In genomic region chr4:124445071-124445470, GRCh38 we compare ENCODE assay signal across 21 cellular contexts.
DNase-seq lines count a peak whose midpoint lies in the region; ATAC-seq, FAIRE-seq and TF ChIP-seq lines count a peak whose summit lies in the region.
"Had no signal": no experiment of that assay in that cellular context is flagged by ENCODE, and none has a peak within 500 bp of the region (broad histone marks: within the 10 kb centered on the region; RNA-seq: fewer than 3 reads in every experiment).

No MANE protein-coding gene starts in this region.

- no TSS peak for BruUV-seq in IMR-90 (replicated peaks; lab: Mats Ljungman, UMichigan)

- H2BK20ac ChIP-seq in IMR-90 (ENCODE audit: low read depth, low read length) (no peak overlapping the region), H1 (ENCODE audit: low read length) (no peak overlapping the region)

- no peak overlapping the region for H4K8ac ChIP-seq in IMR-90 (ENCODE audit: low read depth in 2 of 2, low read length in 2 of 2)
- H4K8ac ChIP-seq in H1 (ENCODE audit: extremely low read depth, insufficient read depth, low read length), result no peak overlapping the region

- H3K18ac ChIP-seq in IMR-90 (ENCODE audit: low read depth, low read length) (no peak overlapping the region), H1 (ENCODE audit: extremely low read depth, low read length) (no peak overlapping the region; the same call in 1 of the 2 replicates)

- dilution Hi-C loops in IMR-90 (cut with HindIII; ENCODE audit: low sequenced_read_pairs, unreplicated experiment), result no loop called here

- no peaks in the 10 kb centered on the region for H3K79me1 ChIP-seq in IMR-90 (ENCODE audit: low read depth in 1 of 2, low read length in 2 of 2)
- H3K79me1 ChIP-seq in H1 (ENCODE audit: low read depth, low read length), result no peaks in the 10 kb centered on the region

- H4K5ac ChIP-seq in IMR-90 (ENCODE audit: low read depth, low read length) (no peak overlapping the region), H1 (ENCODE audit: insufficient read length, low read depth, low read length) (no peak overlapping the region)

- no peaks in the 10 kb centered on the region for H3K79me2 ChIP-seq in H1 (ENCODE audit: control insufficient read depth in 1 of 2, insufficient read depth in 2 of 2, low read length in 2 of 2)

- H2AK5ac ChIP-seq in IMR-90 (ENCODE audit: low read depth, low read length), result no peak overlapping the region
- no peak overlapping the region for H2AK5ac ChIP-seq in H1 (ENCODE audit: low read depth, low read length)

- ATAC-seq in IMR-90 (ENCODE audit: low read depth) (no peak), sciatic nerve (peak; percentile 13), HG03469 (IDR thresholded peaks at IDR 0.05; ENCODE audit: unreplicated experiment) (no peak)
- ATAC-seq: CD8-positive, alpha-beta T cell had no signal

- H3K27ac ChIP-seq in IMR-90 (ENCODE audit: insufficient read depth, low read length) (no peak overlapping the region), H1 (ENCODE audit: low read depth, low read length) (no peak overlapping the region)
- H3K27ac ChIP-seq: BLaER1 treated with 17β-estradiol and CSF1 and Interleukin-3, amounts not matched to agents 10 nM and 100 nM; C4-2B had no signal

- H3K9me3 ChIP-seq in IMR-90 (ENCODE audit: control insufficient read depth, insufficient read depth, low read length) (peaks cover 3% of the 10 kb centered on the region; the same call in 1 of the 2 replicates), H1 (ENCODE audit: insufficient read depth in 2 of 2, low read depth in 1 of 2, low read length in 1 of 2) (peaks cover 14 to 21% of the 10 kb centered on the region in 2 experiments), BE2C (no peaks in the 10 kb centered on the region)
- H3K9me3 ChIP-seq: Caco-2 had no signal

- no peak overlapping the region for H3K4me2 ChIP-seq in IMR-90 (ENCODE audit: low read depth, low read length)
- no peak overlapping the region for H3K4me2 ChIP-seq in H1 (ENCODE audit: insufficient read depth in 1 of 2, low read depth in 2 of 2, low read length in 2 of 2)
- H3K4me2 ChIP-seq: BLaER1 treated with 17β-estradiol and CSF1 and Interleukin-3, amounts not matched to agents 10 nM and 100 nM had no signal

- H3K14ac ChIP-seq in IMR-90 (replicated peaks; ENCODE audit: low read depth, low read length) (no peak overlapping the region), H1 (ENCODE audit: insufficient read length) (no peak overlapping the region)

- H4K91ac ChIP-seq in IMR-90 (ENCODE audit: insufficient read depth, low read depth, low read length) (no peak overlapping the region), H1 (replicated peaks; ENCODE audit: insufficient read length, low read length) (peak overlapping the region; percentile 42)

- no peak overlapping the region for H2BK120ac ChIP-seq in IMR-90 (ENCODE audit: low read depth, low read length)
- no peak overlapping the region for H2BK120ac ChIP-seq in H1 (replicated peaks; ENCODE audit: low read depth, low read length)

- DNase-seq in IMR-90 (no peak), bronchial epithelial cell (ENCODE audit: low read depth) (no peak), H1 (ENCODE audit: low read depth in 1 of 2, low spot score in 2 of 2) (no peak), sciatic nerve (ENCODE audit: low spot score) (no peak), BE2C (no peak), T-helper 9 cell (no peak)
- DNase-seq: 8988T; ACHN; Caco-2; Calu3; CD4-positive, alpha-beta T cell; CD8-positive, alpha-beta T cell; DMS79 treated with DMSO at 0.1 percent for 48 hours; GF-D8 had no signal

- CTCF ChIA-PET in IMR-90 (lab: Yijun Ruan, JAX) (no interaction called here), H1 (lab: Charles Lee; ENCODE audit: partially characterized antibody) (interaction anchor here (0.6 kb wide), 1 partner anchor 36 kb away, joined by 3 read pairs; no protein-coding TSS in a partner anchor)

- no peak overlapping the region for H3K9ac ChIP-seq in IMR-90 (ENCODE audit: low read depth, low read length)
- no peak overlapping the region for H3K9ac ChIP-seq in H1 (replicated peaks in 1 of 4; ENCODE audit: extremely low read depth in 1 of 4, low read depth in 3 of 4, low read length in 3 of 4)
- H3K9ac ChIP-seq: BLaER1 treated with 17β-estradiol and CSF1 and Interleukin-3, amounts not matched to agents 10 nM and 100 nM had no signal

- H3K27me3 ChIP-seq in IMR-90 (ENCODE audit: control insufficient read depth, insufficient read depth, low read length), result no peaks in the 10 kb centered on the region
- no peaks in the 10 kb centered on the region for H3K27me3 ChIP-seq in bronchial epithelial cell (ENCODE audit: control insufficient read depth, insufficient read depth, low read length)
- no peaks in the 10 kb centered on the region for H3K27me3 ChIP-seq in H1 (replicated peaks in 1 of 4; ENCODE audit: control insufficient read depth in 3 of 4, extremely low read depth in 1 of 4, insufficient read depth in 3 of 4, low read length in 3 of 4)
- no peaks in the 10 kb centered on the region for H3K27me3 ChIP-seq in BE2C
- H3K27me3 ChIP-seq: BLaER1 treated with 17β-estradiol and CSF1 and Interleukin-3, amounts not matched to agents 10 nM and 100 nM had no signal

- H2BK15ac ChIP-seq in IMR-90 (ENCODE audit: low read depth, low read length), result no peak overlapping the region
- H2BK15ac ChIP-seq in H1 (ENCODE audit: low read length), result 0 out of 2 replicates have a peak overlapping the region, but pooled peaks have one; percentile 29

- no peak for TF ChIP-seq EP300 in H1 (IDR thresholded peaks at IDR 0.05; ENCODE audit: borderline replicate concordance in 1 of 2, low read depth in 2 of 2, low read length in 2 of 2)

- no peaks in the 10 kb centered on the region; the same call in 1 of the 2 replicates for H3K23me2 ChIP-seq in H1 (ENCODE audit: low read depth, low read length)

- intact Hi-C loops in IMR-90 (cut with micrococcal nuclease) (no loop called here), sciatic nerve (cut with DNase I) (no loop called here)

- TF ChIP-seq POLR2A in IMR-90 (IDR thresholded peaks at IDR 0.05; ENCODE audit: low read depth, low read length) (no peak), H1 (IDR thresholded peaks at IDR 0.05; ENCODE audit: control extremely low read depth in 1 of 2, low read depth in 2 of 2, low read length in 2 of 2) (no peak)

- in situ Hi-C loops in IMR-90 (cut with MboI; ENCODE audit: low sequenced_read_pairs), result no loop called here

- H3K4me1 ChIP-seq in IMR-90 (ENCODE audit: control insufficient read depth, insufficient read depth, low read length) (peaks cover 2% of the 10 kb centered on the region; the same call in 1 of the 2 replicates), H1 (replicated peaks in 1 of 4; ENCODE audit: control insufficient read depth in 3 of 4, insufficient read depth in 4 of 4, low read length in 3 of 4) (no peaks in the 10 kb centered on the region), BE2C (no peaks in the 10 kb centered on the region)
- H3K4me1 ChIP-seq: BLaER1 treated with 17β-estradiol and CSF1 and Interleukin-3, amounts not matched to agents 10 nM and 100 nM; Caco-2 had no signal

- H3K4ac ChIP-seq in IMR-90 (ENCODE audit: low read depth, low read length) (no peak overlapping the region), H1 (replicated peaks; ENCODE audit: insufficient read length, low read depth, low read length) (no peak overlapping the region)

- no peak overlapping the region for H3K56ac ChIP-seq in IMR-90 (ENCODE audit: extremely low read depth, insufficient read depth, low read length)
- no peak overlapping the region for H3K56ac ChIP-seq in H1 (replicated peaks; ENCODE audit: insufficient read length, low read depth, low read length)

- FAIRE-seq in bronchial epithelial cell (lab: Jason Lieb, UNC) (peak; percentile 81), H1 (lab: Jason Lieb, UNC) (no peak)
- FAIRE-seq: A204.1, D721Med, G401.6, GM12891 had no signal

- no peak for TF ChIP-seq RAD21 in IMR-90 (IDR thresholded peaks at IDR 0.05; ENCODE audit: low read length)
- TF ChIP-seq RAD21 in H1 (IDR thresholded peaks at IDR 0.05 in 1 of 2, conservative IDR thresholded peaks at IDR 0.05 in 1 of 2; ENCODE audit: low read depth in 2 of 2, low read length in 2 of 2), result no peak

- TF ChIP-seq CTCF in IMR-90 (conservative IDR thresholded peaks at IDR 0.05; ENCODE audit: low read depth, low read length), result no peak
- TF ChIP-seq CTCF in bronchial epithelial cell (IDR thresholded peaks at IDR 0.05; ENCODE audit: insufficient read depth, low read length, severe bottlenecking), result no peak
- no peak for TF ChIP-seq CTCF in H1 (IDR thresholded peaks at IDR 0.05; ENCODE audit: control extremely low read depth in 1 of 3, insufficient read depth in 1 of 3, low read depth in 1 of 3, low read length in 3 of 3)
- no peak for TF ChIP-seq CTCF in BE2C (IDR thresholded peaks at IDR 0.05; ENCODE audit: low read depth, low read length)

- H3K9me1 ChIP-seq in IMR-90 (ENCODE audit: insufficient read depth, low read length), result no peaks in the 10 kb centered on the region; the same call in 1 of the 2 replicates

- no peak overlapping the region for H2BK5ac ChIP-seq in IMR-90 (ENCODE audit: low read depth, low read length, poor library complexity, severe bottlenecking)
- no peak overlapping the region for H2BK5ac ChIP-seq in H1 (ENCODE audit: low read depth, low read length)

- POLR2A ChIA-PET in IMR-90 (lab: Charles Lee; ENCODE audit: unreplicated experiment), result no interaction called here
- POLR2A ChIA-PET in H1 (lab: Charles Lee; ENCODE audit: partially characterized antibody), result no interaction called here

- no peak overlapping the region for H3K23ac ChIP-seq in IMR-90 (ENCODE audit: low read depth, low read length)
- no peak overlapping the region for H3K23ac ChIP-seq in H1 (ENCODE audit: insufficient read length)

- H2AFZ ChIP-seq in IMR-90 (replicated peaks; ENCODE audit: low read length, poor library complexity) (peak overlapping the region; percentile 32), H1 (ENCODE audit: low read length) (no peak overlapping the region)

- H2BK12ac ChIP-seq in H1 (ENCODE audit: low read depth, low read length), result no peak overlapping the region

- H3K36me3 ChIP-seq in IMR-90 (ENCODE audit: control insufficient read depth, insufficient read depth, low read length) (no peaks in the 10 kb centered on the region), bronchial epithelial cell (ENCODE audit: control insufficient read depth, insufficient read depth, low read length) (no peaks in the 10 kb centered on the region), H1 (ENCODE audit: control insufficient read depth in 2 of 4, insufficient read depth in 4 of 4, low read length in 3 of 4) (0 out of 8 replicates have a peak, but pooled peaks cover 0 to 10% (median 0%) of the 10 kb centered on the region in 4 experiments), BE2C (no peaks in the 10 kb centered on the region)
- H3K36me3 ChIP-seq: BLaER1 treated with 17β-estradiol and CSF1 and Interleukin-3, amounts not matched to agents 10 nM and 100 nM had no signal

- H3K4me3 ChIP-seq in IMR-90 (ENCODE audit: insufficient read depth, low read depth, low read length) (no peak overlapping the region), bronchial epithelial cell (ENCODE audit: low read depth, low read length) (no peak overlapping the region), H1 (ENCODE audit: extremely low read depth in 1 of 4, insufficient read depth in 2 of 4, low read depth in 3 of 4, low read length in 4 of 4) (no peak overlapping the region; a peak in 1 of 8 replicates), BE2C (ENCODE audit: low read depth, low read length) (no peak overlapping the region)
- H3K4me3 ChIP-seq: BLaER1 treated with 17β-estradiol and CSF1 and Interleukin-3, amounts not matched to agents 10 nM and 100 nM had no signal

- H4K20me1 ChIP-seq in IMR-90 (ENCODE audit: insufficient read depth, low read length) (no peaks in the 10 kb centered on the region), H1 (replicated peaks in 1 of 2; ENCODE audit: control insufficient read depth in 1 of 2, insufficient read depth in 2 of 2, low read length in 2 of 2) (no peaks in the 10 kb centered on the region)
- H4K20me1 ChIP-seq: BLaER1 treated with 17β-estradiol and CSF1 and Interleukin-3, amounts not matched to agents 10 nM and 100 nM had no signal

- H2AK9ac ChIP-seq in IMR-90 (replicated peaks; ENCODE audit: low read depth, low read length, poor library complexity), result no peak overlapping the region

- no CpG with 5 or more reads among the region's 5 CpGs for WGBS in IMR-90 (ENCODE audit: extremely low coverage in 2 of 2, insufficient read length in 1 of 2), 2 experiments
- 90% methylated on average over 5 of the region's 5 CpGs; no CpG with 5 or more reads in 1 of the 2 experiments for WGBS in H1 (ENCODE audit: extremely low coverage in 1 of 2, insufficient coverage in 1 of 2, insufficient read length in 1 of 2, insufficient replicate concordance in 2 of 2, low coverage in 1 of 2, low lambda C conversion rate in 2 of 2, missing lambda C conversion rate in 1 of 2), 2 experiments
